8 cellular contexts compared by ENCODE assay signal in genomic region chr16:89052824-89053724, GRCh38. TPM values are rescaled to one million over a fixed set of nuclear protein-coding genes. Genes with fewer than 3 reads are reported as not detected.
DNase-seq lines count a peak whose midpoint lies in the region; ATAC-seq, FAIRE-seq and TF ChIP-seq lines count a peak whose summit lies in the region.

No MANE protein-coding gene starts in this region.

- TF ChIP-seq POLR2A in A549 (IDR thresholded peaks at IDR 0.05; ENCODE audit: low read length): peak; percentile 38; the same call in 1 of the 2 replicates
- TF ChIP-seq POLR2A in HCT116 (IDR thresholded peaks at IDR 0.05; ENCODE audit: borderline replicate concordance, extremely low read depth, insufficient read depth, insufficient read length): peak; percentile 80
- no peak for TF ChIP-seq POLR2A in spleen (IDR thresholded peaks at IDR 0.05)

- ATAC-seq in A549 (peak; percentile 48 to 78; a peak in 5 of 6 replicates), HCT116 (peak; percentile 86)

- peak overlapping the region; percentile 8 for H2AFZ ChIP-seq in HCT116 (ENCODE audit: low read depth, low read length, poor library complexity, severe bottlenecking)

- H3K9me3 ChIP-seq in A549 (no peaks in the 10 kb centered on the region), HCT116 (ENCODE audit: control insufficient read depth in 1 of 2, insufficient read depth in 1 of 2, low read depth in 1 of 2, low read length in 2 of 2) (no peaks in the 10 kb centered on the region), spleen (no peaks in the 10 kb centered on the region)

- peak overlapping the region; percentile 49 for H3K4me3 ChIP-seq in A549
- peak overlapping the region; percentile 77 to 97 for H3K4me3 ChIP-seq in HCT116 (replicated peaks in 1 of 2; ENCODE audit: low read depth in 1 of 2, low read length in 2 of 2)
- H3K4me3 ChIP-seq in spleen: peak overlapping the region in 6 of 8 donors; percentile 3 to 52 (median 18)

- no peaks in the 10 kb centered on the region for H3K36me3 Mint-ChIP-seq in dendritic cell treated with granulocyte-macrophage colony-stimulating factor and Interleukin-4, amounts not matched to agents 40 ng/mL and 50 ng/mL, for 4 days (ENCODE audit: low read depth)

- no peaks in the 10 kb centered on the region for H3K9me3 Mint-ChIP-seq in dendritic cell treated with granulocyte-macrophage colony-stimulating factor and Interleukin-4, amounts not matched to agents 40 ng/mL and 50 ng/mL, for 4 days

- RAD21 ChIA-PET in HCT116 (lab: Charles Lee; ENCODE audit: low non-redundant PET in 1 of 2, low total read pairs in 2 of 2, uncharacterized antibody in 2 of 2, unreplicated experiment in 2 of 2): interaction anchor here (0.8 to 2.4 kb wide), 4 partner anchors 114 to 118 kb away, joined by 4 to 8 read pairs (median 5); partner anchors contain the start of gene CDH15 (in 1 of the 2)

- H3K4me3 Mint-ChIP-seq in dendritic cell treated with granulocyte-macrophage colony-stimulating factor and Interleukin-4, amounts not matched to agents 40 ng/mL and 50 ng/mL, for 4 days: peak overlapping the region; percentile 88

- no peak for TF ChIP-seq EP300 in A549 (IDR thresholded peaks at IDR 0.05)

- DNase-seq in A549 (ENCODE audit: low read depth in 1 of 2, low spot score in 1 of 2) (peak; percentile 76 to 83), HCT116 (ENCODE audit: low read depth, low spot score) (peak; percentile 92), NOMO-1 treated with dmso at 0.1 percent for 144 hours (lab: John Stamatoyannopoulos, UW; ENCODE audit: unreplicated experiment) (peak; percentile 89), spleen (no peak), ecto neural progenitor cell (ENCODE audit: low spot score) (no peak), OCI-M2 (lab: John Stamatoyannopoulos, UW; ENCODE audit: unreplicated experiment) (no peak), T1000 (lab: John Stamatoyannopoulos, UW) (no peak)

- POLR2A ChIA-PET in A549 (lab: Yijun Ruan, JAX): no interaction called here
- POLR2A ChIA-PET in HCT116 (lab: Charles Lee): interaction anchor here (0.9 to 1.3 kb wide), 2 partner anchors 15 to 41 kb away, joined by 3 to 7 read pairs; partner anchors contain the start of gene ACSF3

- peaks cover 28% of the 10 kb centered on the region for H3K27me3 Mint-ChIP-seq in dendritic cell treated with granulocyte-macrophage colony-stimulating factor and Interleukin-4, amounts not matched to agents 40 ng/mL and 50 ng/mL, for 4 days

- H3K27ac ChIP-seq in A549: peak overlapping the region; percentile 73 to 81
- H3K27ac ChIP-seq in HCT116 (ENCODE audit: low read depth, low read length): peak overlapping the region; percentile 75
- H3K27ac ChIP-seq in spleen: peak overlapping the region in 3 of 8 donors; percentile 42 to 69 (median 42)

- 47% methylated on average over 33 of the region's 49 CpGs for WGBS in A549 (ENCODE audit: missing lambda C conversion rate)
- WGBS in spleen, 5 donors: 46 to 77% (median 56%) methylated on average over 30 to 49 of the region's 49 CpGs

- peak overlapping the region; percentile 73 for H3K9ac ChIP-seq in HCT116 (ENCODE audit: low read length)

- intact Hi-C loops in HCT116 (cut with micrococcal nuclease): loop anchor here (1.0 to 10.0 kb wide), 4 partner anchors 111 to 238 kb away; partner anchors contain the start of gene APRT
- intact Hi-C loops in dendritic cell treated with granulocyte-macrophage colony-stimulating factor and Interleukin-4, amounts not matched to agents 40 ng/mL and 50 ng/mL, for 4 days (cut with micrococcal nuclease): no loop called here
- intact Hi-C loops in spleen (cut with DNase I; ENCODE audit: low total_unique reads): no loop called here

- H3K4me1 Mint-ChIP-seq in dendritic cell treated with granulocyte-macrophage colony-stimulating factor and Interleukin-4, amounts not matched to agents 40 ng/mL and 50 ng/mL, for 4 days (ENCODE audit: low read depth): peaks cover 12% of the 10 kb centered on the region

- BruUV-seq in HCT116 (replicated peaks; lab: Mats Ljungman, UMichigan): TSS peak; percentile 86

- peak overlapping the region; percentile 81 for H3K27ac Mint-ChIP-seq in dendritic cell treated with granulocyte-macrophage colony-stimulating factor and Interleukin-4, amounts not matched to agents 40 ng/mL and 50 ng/mL, for 4 days

- CTCF ChIA-PET in A549 (lab: Yijun Ruan, JAX) (interaction anchor here (0.6 to 2.3 kb wide), 5 partner anchors 9 to 407 kb away, joined by 3 to 6 read pairs (median 3); no protein-coding TSS in a partner anchor), HCT116 (lab: Charles Lee) (interaction anchor here (0.5 to 1.7 kb wide), 7 partner anchors 112 to 1178 kb away, joined by 3 to 9 read pairs (median 3); partner anchors contain the start of gene CDH15)

- 0 out of 3 replicates have a peak, but pooled peaks have one; percentile 7 for TF ChIP-seq CTCF in A549 (IDR thresholded peaks at IDR 0.05)
- TF ChIP-seq CTCF in HCT116 (IDR thresholded peaks at IDR 0.05 in 2 of 3, conservative IDR thresholded peaks at IDR 0.05 in 1 of 3; ENCODE audit: borderline replicate concordance in 1 of 3, insufficient read depth in 1 of 3, low read depth in 2 of 3, low read length in 2 of 3): peak in 2 of 3 experiments; percentile 69 to 74; a peak in 4 of 6 replicates
- no peak for TF ChIP-seq CTCF in spleen (IDR thresholded peaks at IDR 0.05 in 8 of 11, conservative IDR thresholded peaks at IDR 0.05 in 3 of 11)

- no peaks in the 10 kb centered on the region; the same call in 1 of the 2 replicates for H3K79me2 ChIP-seq in HCT116 (ENCODE audit: insufficient read depth, low read length)

- TF ChIP-seq RAD21 in A549 (conservative IDR thresholded peaks at IDR 0.05 in 1 of 2, IDR thresholded peaks at IDR 0.05 in 1 of 2) (0 out of 5 replicates have a peak, but pooled peaks of 1 of the 2 experiments have one; percentile 5), HCT116 (IDR thresholded peaks at IDR 0.05; ENCODE audit: low read depth) (no peak)

- no peak for FAIRE-seq in A549 (lab: Jason Lieb, UNC)

- H3K4me1 ChIP-seq in A549 (peaks cover 14% of the 10 kb centered on the region; the same call in 1 of the 3 replicates), HCT116 (ENCODE audit: control insufficient read depth in 1 of 2, insufficient read depth in 2 of 2, low read length in 2 of 2) (peaks cover 13 to 28% of the 10 kb centered on the region in 2 experiments), spleen (peaks cover 0 to 27% (median 3%) of the 10 kb centered on the region in 6 donors)

- H3K27me3 ChIP-seq in HCT116 (ENCODE audit: insufficient read depth, low read length): no peaks in the 10 kb centered on the region
- H3K27me3 ChIP-seq in spleen (replicated peaks in 1 of 7): peaks cover 0 to 90% (median 9%) of the 10 kb centered on the region in 7 donors

- no peaks in the 10 kb centered on the region for H4K20me1 ChIP-seq in HCT116 (ENCODE audit: insufficient read depth)

- no peaks in the 10 kb centered on the region for H3K36me3 ChIP-seq in HCT116 (ENCODE audit: control insufficient read depth in 1 of 2, insufficient read depth in 2 of 2, low read length in 2 of 2)
- no peaks in the 10 kb centered on the region for H3K36me3 ChIP-seq in spleen

- peak overlapping the region; percentile 98 for H3K4me2 ChIP-seq in A549
- H3K4me2 ChIP-seq in HCT116 (ENCODE audit: low read length): peak overlapping the region; percentile 96

- no peaks in the 10 kb centered on the region for H3K9me2 ChIP-seq in HCT116 (ENCODE audit: insufficient read depth)

TF ChIP-seq in A549, 52 proteins besides CTCF, POLR2A, EP300 and RAD21:
- TF ChIP-seq HEYL (CRISPR knock-in tag; IDR thresholded peaks at IDR 0.05) (no peak), CEBPB (IDR thresholded peaks at IDR 0.05) (peak in 1 of 2 experiments; percentile 41; a peak in 1 of 4 replicates)

TF ChIP-seq in HCT116, 20 proteins besides CTCF, POLR2A, EP300 and RAD21 (continues in another document):
- TF ChIP-seq YY1 (IDR thresholded peaks at IDR 0.05; ENCODE audit: extremely low read depth, insufficient replicate concordance, low read depth, low read length): peak; percentile 81
- no peak for TF ChIP-seq ZFX (IDR thresholded peaks at IDR 0.05)
- TF ChIP-seq EGR1 (IDR thresholded peaks at IDR 0.05; ENCODE audit: low read depth): no peak
- no peak for TF ChIP-seq FOSL1 (IDR thresholded peaks at IDR 0.05; ENCODE audit: low read depth)
- TF ChIP-seq ATF3 (IDR thresholded peaks at IDR 0.05): no peak
- no peak for TF ChIP-seq ZNF274 (IDR thresholded peaks at IDR 0.05; ENCODE audit: low read depth, low read length)
- no peak for TF ChIP-seq EZH2 (IDR thresholded peaks at IDR 0.05)
- TF ChIP-seq SRF (IDR thresholded peaks at IDR 0.05; ENCODE audit: low read depth): no peak
- TF ChIP-seq CBX3 (IDR thresholded peaks at IDR 0.05; ENCODE audit: low read depth): no peak
- no peak for TF ChIP-seq EZH2phosphoT487 (IDR thresholded peaks at IDR 0.05; ENCODE audit: borderline replicate concordance)
- TF ChIP-seq SIN3A (IDR thresholded peaks at IDR 0.05; ENCODE audit: low read depth): no peak
- TF ChIP-seq POLR2AphosphoS5 (IDR thresholded peaks at IDR 0.05; ENCODE audit: low read depth, low read length): peak; percentile 97

RNA-seq across cellular contexts. Expression of gene ACSF3, which starts 40.6 kb away (rescaled TPM):
- polyA plus RNA-seq in A549 (2011; rRNA removed): 9.8 and 11.5 TPM in 2 replicates
- 19.1 and 23.9 TPM in 2 replicates for polyA plus RNA-seq in A549 (2012; cell fraction: cytosol; rRNA removed)
- 26.8 and 31.5 TPM in 2 replicates for polyA plus RNA-seq in A549 (2012; cell fraction: nucleus; rRNA removed)
- polyA plus RNA-seq in A549 (2017; fragmentation: RNase III; extraction: RNeasy Plus Mini Kit Qiagen cat#74134 plus additional on column Dnase treatment): 13.1 to 13.2 TPM (median 13.2 TPM) in 3 replicates
- 21.0 and 25.9 TPM in 2 replicates for polyA minus RNA-seq in A549 (2011; rRNA and poly(A)+ RNA removed)
- total RNA-seq in HCT116 (2021; ENCODE audit: unreplicated experiment): 74.5 TPM
- polyA plus RNA-seq in HCT116 (2012): 44.7 and 47.1 TPM in 2 replicates
- 10 to 100 TPM; 39.9 to 68.1 (median 50.0) TPM for total RNA-seq in spleen
- 10 to 100 TPM; 35.4 to 50.2 (median 45.9) TPM for polyA plus RNA-seq in spleen

Comparison
In these comparisons a context has a peak if more than half of its experiments do, and no peak if none do; other contexts are left out.
1. DNase-seq: peak in A549 (2 of 2), HCT116 (single experiment) and NOMO-1 treated with dmso at 0.1 percent for 144 hours (single experiment); none in spleen (single experiment), ecto neural progenitor cell (single experiment), OCI-M2 (single experiment) and T1000 (single experiment).
2. H3K4me3 ChIP-seq: peak in every context shown above with its lines; median percentile 87 in HCT116; 49 in A549; 18 in spleen.
3. CTCF ChIP-seq: peak in A549 (single experiment) and HCT116 (2 of 3); none in spleen (0 of 11).
4. POLR2A ChIP-seq: peak in A549 (single experiment) and HCT116 (single experiment); none in spleen (0 of 3).
5. Of the 6 proteins assayed by ChIP-seq in both A549 and HCT116: peak only in A549: none; only in HCT116: none; in both: CTCF and POLR2A; in neither: 2; mixed calls (peak in some experiments, not most) for 2.